27 cellular contexts compared by ENCODE assay signal in the genomic region with DNA sequence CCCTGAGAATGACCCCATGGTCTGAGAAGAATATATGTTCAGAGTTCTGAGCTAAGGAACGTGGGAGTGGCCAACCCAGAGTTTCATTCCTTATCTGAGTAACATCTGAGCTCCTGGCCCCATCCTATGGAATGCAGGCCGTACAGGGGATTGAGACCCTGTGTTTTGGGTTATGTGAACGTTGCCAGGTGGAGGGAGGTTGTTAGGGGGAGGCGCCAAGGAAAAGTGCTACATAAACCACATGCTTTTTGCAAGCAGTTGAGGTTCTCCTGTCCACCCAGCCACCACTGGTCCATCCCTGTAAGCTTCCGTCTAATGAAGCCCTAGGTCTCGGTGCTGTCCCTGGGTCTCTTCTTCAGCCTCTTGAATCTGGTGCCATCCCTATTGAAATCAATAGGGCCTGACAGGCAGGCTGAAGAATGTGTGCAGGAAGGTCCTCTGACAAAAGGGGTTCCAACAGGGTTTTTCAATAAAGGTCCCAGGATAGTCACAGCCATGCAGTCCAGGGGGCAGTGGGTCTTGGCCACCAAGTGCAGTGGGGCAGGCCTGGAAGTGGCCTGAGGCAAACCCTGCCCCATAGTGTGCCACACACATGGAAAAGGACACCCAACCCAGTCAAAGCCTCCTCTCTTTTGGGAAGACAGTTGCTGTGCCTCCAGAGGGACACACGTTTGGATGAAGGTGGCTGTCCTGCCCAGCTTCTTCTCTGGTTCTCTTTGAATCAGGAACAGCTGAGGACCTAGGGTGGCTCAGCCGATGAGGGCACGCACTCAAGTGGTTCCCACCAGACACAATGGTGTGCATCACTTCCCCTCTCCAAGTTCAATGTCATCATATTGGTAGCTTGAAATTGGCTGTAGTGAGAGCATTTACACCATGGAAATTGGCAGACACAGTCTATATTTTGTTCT. TPM values are rescaled to one million over a fixed set of nuclear protein-coding genes. Genes with fewer than 3 reads are reported as not detected.
DNase-seq lines count a peak whose midpoint lies in the region; ATAC-seq and TF ChIP-seq lines count a peak whose summit lies in the region.
"Had no signal": no experiment of that assay in that cellular context is flagged by ENCODE, and none has a peak within 500 bp of the region (broad histone marks: within the 10 kb centered on the region; RNA-seq: fewer than 3 reads in every experiment).

No MANE protein-coding gene starts in this region.

- H3K27ac Mint-ChIP-seq in activated T-cell treated with anti-CD3 and anti-CD28 coated beads, Interleukin-2, amount 50 U/mL, for 24 hours = no peak overlapping the region
- H3K27ac Mint-ChIP-seq in natural killer cell = no peak overlapping the region
- no peak overlapping the region for H3K27ac Mint-ChIP-seq in type B pancreatic cell
- H3K27ac Mint-ChIP-seq: activated CD4-positive, alpha-beta T cell treated with anti-CD3 and anti-CD28 coated beads for 36 hours; activated naive CD8-positive, alpha-beta T cell; activated T-helper 1 cell treated with anti-CD3 and anti-CD28 coated beads, Interleukin-12 subunit alpha, Interleukin-12 subunit beta, Interleukin-2, Interleukin-4 antibody, amounts not matched to agents 30 ng/mL and 10 ng/mL and 1 ng/mL, durations not matched to agents 14 hours and 24 hours and 36 hours; CD4-positive, alpha-beta memory T cell; stimulated activated memory B cell treated with anti-CD40 and anti-IgM and Interleukin-4, amounts not matched to agents 10 μg/mL and 1 μg/mL and 100 μg/mL, for 72 hours had no signal

- ATAC-seq in natural killer cell (no peak), GM18909 (IDR thresholded peaks at IDR 0.05; ENCODE audit: poor library complexity, unreplicated experiment) (no peak)
- ATAC-seq: A549; activated CD4-positive, alpha-beta T cell treated with anti-CD3 and anti-CD28 coated beads for 36 hours; gastroesophageal sphincter; stimulated activated memory B cell treated with anti-CD40 and anti-IgM and Interleukin-4, amounts not matched to agents 10 μg/mL and 1 μg/mL and 100 μg/mL, for 72 hours had no signal

- no peaks in the 10 kb centered on the region for H3K9me3 Mint-ChIP-seq in activated T-cell treated with anti-CD3 and anti-CD28 coated beads, Interleukin-2, amount 50 U/mL, for 24 hours
- H3K9me3 Mint-ChIP-seq in natural killer cell (no peaks in the 10 kb centered on the region), type B pancreatic cell (no peaks in the 10 kb centered on the region)
- H3K9me3 Mint-ChIP-seq: activated T-helper 1 cell treated with anti-CD3 and anti-CD28 coated beads, Interleukin-12 subunit alpha, Interleukin-12 subunit beta, Interleukin-2, Interleukin-4 antibody, amounts not matched to agents 30 ng/mL and 10 ng/mL and 1 ng/mL, durations not matched to agents 14 hours and 24 hours and 36 hours; stimulated activated memory B cell treated with anti-CD40 and anti-IgM and Interleukin-4, amounts not matched to agents 10 μg/mL and 1 μg/mL and 100 μg/mL, for 72 hours had no signal

- intact Hi-C loops in natural killer cell (cut with micrococcal nuclease) (no loop called here), mammary epithelial cell (cut with micrococcal nuclease) (no loop called here)

- no peak overlapping the region for H3K4me3 Mint-ChIP-seq in activated T-cell treated with anti-CD3 and anti-CD28 coated beads, Interleukin-2, amount 50 U/mL, for 24 hours
- H3K4me3 Mint-ChIP-seq in natural killer cell = no peak overlapping the region
- H3K4me3 Mint-ChIP-seq in type B pancreatic cell = no peak overlapping the region
- H3K4me3 Mint-ChIP-seq: activated CD4-positive, alpha-beta T cell treated with anti-CD3 and anti-CD28 coated beads for 36 hours; activated naive CD8-positive, alpha-beta T cell; activated T-helper 1 cell treated with anti-CD3 and anti-CD28 coated beads, Interleukin-12 subunit alpha, Interleukin-12 subunit beta, Interleukin-2, Interleukin-4 antibody, amounts not matched to agents 30 ng/mL and 10 ng/mL and 1 ng/mL, durations not matched to agents 14 hours and 24 hours and 36 hours; CD4-positive, alpha-beta memory T cell; stimulated activated memory B cell treated with anti-CD40 and anti-IgM and Interleukin-4, amounts not matched to agents 10 μg/mL and 1 μg/mL and 100 μg/mL, for 72 hours had no signal

- no peak overlapping the region for H3K9ac ChIP-seq in mammary epithelial cell (ENCODE audit: insufficient read depth, low read length)

- H2AFZ ChIP-seq in mammary epithelial cell (ENCODE audit: low read depth, low read length) = no peak overlapping the region
- H2AFZ ChIP-seq: hepatocyte had no signal

- H3K27me3 Mint-ChIP-seq in activated T-cell treated with anti-CD3 and anti-CD28 coated beads, Interleukin-2, amount 50 U/mL, for 24 hours = no peaks in the 10 kb centered on the region
- H3K27me3 Mint-ChIP-seq in natural killer cell (ENCODE audit: low read depth in 2 of 2) (no peaks in the 10 kb centered on the region), type B pancreatic cell (no peaks in the 10 kb centered on the region)
- H3K27me3 Mint-ChIP-seq: activated CD4-positive, alpha-beta T cell treated with anti-CD3 and anti-CD28 coated beads for 36 hours; activated naive CD8-positive, alpha-beta T cell; stimulated activated memory B cell treated with anti-CD40 and anti-IgM and Interleukin-4, amounts not matched to agents 10 μg/mL and 1 μg/mL and 100 μg/mL, for 72 hours had no signal

- no peak overlapping the region for H3K4me2 ChIP-seq in mammary epithelial cell (ENCODE audit: insufficient read depth, low read depth, low read length)
- H3K4me2 ChIP-seq: A549, hepatocyte had no signal

- no peaks in the 10 kb centered on the region for H3K4me1 Mint-ChIP-seq in activated T-cell treated with anti-CD3 and anti-CD28 coated beads, Interleukin-2, amount 50 U/mL, for 24 hours (ENCODE audit: low read depth)
- no peaks in the 10 kb centered on the region for H3K4me1 Mint-ChIP-seq in natural killer cell
- H3K4me1 Mint-ChIP-seq in type B pancreatic cell (ENCODE audit: unreplicated experiment) = peaks cover under 1% of the 10 kb centered on the region
- H3K4me1 Mint-ChIP-seq: activated CD4-positive, alpha-beta T cell treated with anti-CD3 and anti-CD28 coated beads for 36 hours; CD4-positive, alpha-beta memory T cell; stimulated activated memory B cell treated with anti-CD40 and anti-IgM and Interleukin-4, amounts not matched to agents 10 μg/mL and 1 μg/mL and 100 μg/mL, for 72 hours had no signal

- in situ Hi-C loops in mammary epithelial cell (cut with MboI; ENCODE audit: low sequenced_read_pairs in 2 of 2) = no loop called here

- H3K36me3 ChIP-seq in WERI-Rb-1 (no peaks in the 10 kb centered on the region), mammary epithelial cell (ENCODE audit: insufficient read depth, low read length) (no peaks in the 10 kb centered on the region)
- H3K36me3 ChIP-seq: breast epithelium, gastroesophageal sphincter, prostate gland, upper lobe of left lung had no signal

- DNase-seq in activated T-cell treated with anti-CD3 and anti-CD28 coated beads, Interleukin-2, amount 50 U/mL, for 24 hours = peak; percentile 14
- DNase-seq in activated T-cell treated with anti-CD3 and anti-CD28 coated beads for 4 hours (no peak), WERI-Rb-1 (peak; percentile 3), natural killer cell (peak; percentile 6), type B pancreatic cell (ENCODE audit: extremely low spot score, unreplicated experiment) (peak; percentile 44), epidermal melanocyte (ENCODE audit: insufficient read length, low spot score) (no peak), mammary epithelial cell (no peak)
- DNase-seq: activated CD4-positive, alpha-beta T cell treated with anti-CD3 and anti-CD28 coated beads for 36 hours; CD4-positive, alpha-beta memory T cell; DMS 273 treated with DMSO at 0.1 percent for 48 hours; GOT3; mesenchymal stem cell; NCI-H1048; NCI-H82; stimulated activated CD4-positive, alpha-beta T cell treated with anti-CD3 and anti-CD28 coated beads, Interleukin-15, amount 100 ng/mL, for 24 hours; SW 1271; T-helper 9 cell; upper lobe of left lung had no signal

- no peaks in the 10 kb centered on the region for H3K27me3 ChIP-seq in WERI-Rb-1 (ENCODE audit: insufficient read depth, low read depth, severe bottlenecking)
- H3K27me3 ChIP-seq in mammary epithelial cell (ENCODE audit: insufficient read depth, low read length) = no peaks in the 10 kb centered on the region
- H3K27me3 ChIP-seq: breast epithelium, gastroesophageal sphincter, hepatocyte, upper lobe of left lung had no signal

- no peak overlapping the region for H3K4me3 ChIP-seq in WERI-Rb-1 (ENCODE audit: low read depth, low read length)
- no peak overlapping the region for H3K4me3 ChIP-seq in mammary epithelial cell (replicated peaks in 1 of 3; ENCODE audit: insufficient read depth in 1 of 3, low read depth in 2 of 3, low read length in 3 of 3)
- H3K4me3 ChIP-seq: A549, breast epithelium, gastroesophageal sphincter, hepatocyte, prostate gland, upper lobe of left lung had no signal

- H3K79me2 ChIP-seq in mammary epithelial cell (ENCODE audit: insufficient read depth, low read length) = no peaks in the 10 kb centered on the region
- H3K79me2 ChIP-seq: hepatocyte had no signal

- H3K27ac ChIP-seq in WERI-Rb-1 (no peak overlapping the region), mammary epithelial cell (ENCODE audit: insufficient read depth, low read depth, low read length) (no peak overlapping the region)
- H3K27ac ChIP-seq: A549, breast epithelium, gastroesophageal sphincter, hepatocyte, prostate gland, upper lobe of left lung had no signal

- H3K9me3 ChIP-seq in WERI-Rb-1 (ENCODE audit: severe bottlenecking) (peaks cover 13% of the 10 kb centered on the region), mammary epithelial cell (replicated peaks; ENCODE audit: insufficient read depth, low read length) (peaks cover 11% of the 10 kb centered on the region)
- H3K9me3 ChIP-seq: A549, prostate gland, upper lobe of left lung had no signal

- TF ChIP-seq CTCF in WERI-Rb-1 (IDR thresholded peaks at IDR 0.05; ENCODE audit: low read depth, low read length) (no peak), natural killer cell (IDR thresholded peaks at IDR 0.05) (no peak), type B pancreatic cell (conservative IDR thresholded peaks at IDR 0.05) (no peak), mammary epithelial cell (conservative IDR thresholded peaks at IDR 0.05 in 1 of 2, IDR thresholded peaks at IDR 0.05 in 1 of 2; ENCODE audit: extremely low read depth in 1 of 2, insufficient read depth in 1 of 2, low read depth in 1 of 2, low read length in 2 of 2) (no peak)

- WGBS in mammary epithelial cell (ENCODE audit: low coverage, missing lambda C conversion rate) = 87% methylated on average over 9 of the region's 9 CpGs

- H4K20me1 ChIP-seq in mammary epithelial cell (ENCODE audit: insufficient read depth, low read length) = no peaks in the 10 kb centered on the region

- CTCF ChIA-PET in mammary epithelial cell (lab: Charles Lee; ENCODE audit: low non-redundant PET) = no interaction called here

- dilution Hi-C loops in mammary epithelial cell (cut with HindIII; ENCODE audit: low sequenced_read_pairs) = loop anchor here (5.0 kb wide), 2 partner anchors 64 to 71 kb away; no protein-coding TSS in a partner anchor

- peaks cover 41% of the 10 kb centered on the region for H3K4me1 ChIP-seq in mammary epithelial cell (ENCODE audit: insufficient read depth, low read length)
- H3K4me1 ChIP-seq: A549, breast epithelium, prostate gland had no signal

- no TSS peak for BruUV-seq in mammary epithelial cell (replicated peaks; lab: Mats Ljungman, UMichigan)

- no peaks in the 10 kb centered on the region for H3K36me3 Mint-ChIP-seq in activated T-cell treated with anti-CD3 and anti-CD28 coated beads, Interleukin-2, amount 50 U/mL, for 24 hours (ENCODE audit: low read depth)
- H3K36me3 Mint-ChIP-seq in natural killer cell (no peaks in the 10 kb centered on the region), type B pancreatic cell (no peaks in the 10 kb centered on the region)
- H3K36me3 Mint-ChIP-seq: activated naive CD8-positive, alpha-beta T cell; CD4-positive, alpha-beta memory T cell; stimulated activated memory B cell treated with anti-CD40 and anti-IgM and Interleukin-4, amounts not matched to agents 10 μg/mL and 1 μg/mL and 100 μg/mL, for 72 hours had no signal

RNA-seq across cellular contexts. Expression of a gene that starts 53.5 kb away (rescaled TPM):
- total RNA-seq in natural killer cell (not detected), type B pancreatic cell (ENCODE audit: low replicate concordance) (0.52 and 4.4 TPM in 2 replicates), mammary epithelial cell (under 1 TPM in 1 of 2 donors, not detected in 1; 0.17 TPM)
- not detected for polyA plus RNA-seq in mammary epithelial cell
- 2.5 TPM for polyA minus RNA-seq in mammary epithelial cell
- total RNA-seq: activated CD4-positive, alpha-beta T cell treated with anti-CD3 and anti-CD28 coated beads for 36 hours; activated T-helper 1 cell treated with anti-CD3 and anti-CD28 coated beads, Interleukin-12 subunit alpha, Interleukin-12 subunit beta, Interleukin-2, Interleukin-4 antibody, amounts not matched to agents 30 ng/mL and 10 ng/mL and 1 ng/mL, durations not matched to agents 14 hours and 24 hours and 36 hours; CD4-positive, alpha-beta memory T cell had no signal
- polyA plus RNA-seq: CD4-positive, alpha-beta memory T cell had no signal

Comparison
In these comparisons a context has a peak if more than half of its experiments do, and no peak if none do; other contexts are left out.
1. DNase-seq: peak in activated T-cell treated with anti-CD3 and anti-CD28 coated beads, Interleukin-2, amount 50 U/mL, for 24 hours (single experiment), WERI-Rb-1 (single experiment), natural killer cell (single experiment) and type B pancreatic cell (single experiment); none in activated T-cell treated with anti-CD3 and anti-CD28 coated beads for 4 hours (single experiment), epidermal melanocyte (single experiment) and mammary epithelial cell (single experiment).